In the genomic region with DNA sequence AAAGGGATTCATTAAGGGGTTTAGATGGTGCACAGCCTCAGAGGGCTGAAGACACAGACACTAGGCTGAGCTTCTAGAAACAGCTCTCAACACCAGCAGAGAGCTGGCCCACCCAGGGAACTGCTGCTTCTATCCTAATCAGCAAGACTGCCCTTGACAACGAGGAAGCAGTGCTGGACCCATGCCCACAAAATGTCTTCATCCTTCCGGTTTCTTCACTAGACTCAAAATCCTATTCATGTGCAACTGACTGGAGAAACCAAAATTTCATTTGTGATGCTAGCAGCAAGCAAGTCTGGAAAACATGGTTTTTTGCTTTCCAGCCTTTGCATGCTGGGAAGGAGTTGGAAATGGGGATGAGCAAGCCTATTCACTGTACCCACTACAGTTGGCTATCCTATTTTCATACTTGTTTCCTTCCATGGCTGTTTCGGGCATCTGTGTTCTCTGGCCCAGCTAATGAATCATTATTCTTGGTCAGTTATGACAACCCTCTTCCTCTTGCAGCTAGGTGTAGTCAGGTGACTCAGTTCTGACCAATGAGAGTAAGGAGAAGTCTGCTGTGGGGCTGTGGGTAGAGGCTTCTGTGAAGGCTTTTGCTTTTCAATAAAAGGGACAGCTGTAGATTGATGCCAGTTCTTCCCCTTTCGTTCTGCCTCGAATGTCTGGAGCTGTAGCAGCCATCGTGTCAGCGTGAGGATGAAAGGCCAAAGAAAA, we compare ENCODE assay signal across 9 cellular contexts. TPM values are rescaled to one million over a fixed set of nuclear protein-coding genes. Genes with fewer than 3 reads are reported as not detected.
DNase-seq lines count a peak whose midpoint lies in the region; ATAC-seq and TF ChIP-seq lines count a peak whose summit lies in the region.
"Had no signal": no experiment of that assay in that cellular context is flagged by ENCODE, and none has a peak within 500 bp of the region (broad histone marks: within the 10 kb centered on the region; RNA-seq: fewer than 3 reads in every experiment).

No MANE protein-coding gene starts in this region.

- H3K9me3 ChIP-seq in fibroblast of lung (ENCODE audit: control insufficient read depth, insufficient read depth, low read depth, low read length) = no peaks in the 10 kb centered on the region
- H3K9me3 ChIP-seq in stomach = no peaks in the 10 kb centered on the region

- no peak overlapping the region for H3K4me3 ChIP-seq in fibroblast of lung (replicated peaks in 1 of 4; ENCODE audit: control extremely low read depth in 1 of 4, insufficient read depth in 1 of 4, low read depth in 3 of 4, low read length in 4 of 4)
- no peak overlapping the region for H3K4me3 ChIP-seq in stomach

- no peak overlapping the region for H3K9ac ChIP-seq in fibroblast of lung (ENCODE audit: insufficient read depth, low read length)

- H3K27me3 ChIP-seq in fibroblast of lung (ENCODE audit: control insufficient read depth, insufficient read depth, low read length) (no peaks in the 10 kb centered on the region), stomach (peaks cover 0 to 6% (median 0%) of the 10 kb centered on the region in 3 donors)

- intact Hi-C loops in stomach (cut with DNase I; ENCODE audit: low total_unique reads) = no loop called here

- no peaks in the 10 kb centered on the region for H4K20me1 ChIP-seq in fibroblast of lung (ENCODE audit: control insufficient read depth, extremely low read depth, insufficient read depth, low read length)

- no peak for TF ChIP-seq POLR2A in stomach (IDR thresholded peaks at IDR 0.05)

- DNase-seq in NCI-H345 (lab: John Stamatoyannopoulos, UW) = peak; percentile 72
- DNase-seq in NCI-H345 treated with DMSO at 0.1 percent for 48 hours (lab: John Stamatoyannopoulos, UW; ENCODE audit: unreplicated experiment) = no peak
- DNase-seq in OCI-M1 (lab: John Stamatoyannopoulos, UW) = peak; percentile 54
- DNase-seq in fibroblast of lung (ENCODE audit: low read depth in 2 of 2) = peak; percentile 37 to 56
- DNase-seq in stomach = peak; percentile 62
- DNase-seq in GM19240 (ENCODE audit: insufficient read length, low spot score) = no peak
- no peak for DNase-seq in stimulated activated CD4-positive, alpha-beta T cell treated with anti-CD3 and anti-CD28 coated beads, Interleukin-4, amount 100 ng/mL, for 4 hours

- no peak overlapping the region for H3K27ac ChIP-seq in fibroblast of lung (ENCODE audit: insufficient read depth, low read length)
- H3K27ac ChIP-seq in stomach = peak overlapping the region in 2 of 5 donors; percentile 22 to 58

- peak overlapping the region; percentile 33 for H2AFZ ChIP-seq in fibroblast of lung (ENCODE audit: low read length)

- H3K4me1 ChIP-seq in fibroblast of lung (ENCODE audit: control insufficient read depth, extremely low read depth, insufficient read depth, low read length) (peaks cover 3% of the 10 kb centered on the region), stomach (peaks cover 0 to 14% (median 3%) of the 10 kb centered on the region in 4 donors)

- no peak overlapping the region for H3K4me2 ChIP-seq in fibroblast of lung (ENCODE audit: extremely low read depth, insufficient read depth, low read length)

- no peak for TF ChIP-seq CTCF in fibroblast of lung (conservative IDR thresholded peaks at IDR 0.05 in 1 of 2, IDR thresholded peaks at IDR 0.05 in 1 of 2; ENCODE audit: low read depth in 1 of 2, low read length in 2 of 2)
- TF ChIP-seq CTCF in stomach (IDR thresholded peaks at IDR 0.05) = no peak

- TF ChIP-seq EP300 in stomach (IDR thresholded peaks at IDR 0.05) = no peak

- peak; percentile 91 for ATAC-seq in HG03039 (IDR thresholded peaks at IDR 0.05; ENCODE audit: unreplicated experiment)

- H3K36me3 ChIP-seq in fibroblast of lung (ENCODE audit: control insufficient read depth, insufficient read depth, low read length) (no peaks in the 10 kb centered on the region), stomach (no peaks in the 10 kb centered on the region)

- no peaks in the 10 kb centered on the region for H3K79me2 ChIP-seq in fibroblast of lung (ENCODE audit: control insufficient read depth, insufficient read depth, low read length)

- WGBS in stomach, 5 donors = 49 to 58% (median 56%) methylated on average over 7 of the region's 7 CpGs

RNA-seq across cellular contexts. Expression of a gene that starts 14.6 kb away (rescaled TPM):
- not detected in 2 replicates for total RNA-seq in fibroblast of lung
- polyA plus RNA-seq in fibroblast of lung = not detected in 2 replicates
- not detected in 2 replicates for polyA plus RNA-seq in fibroblast of lung (2012)
- polyA minus RNA-seq in fibroblast of lung (ENCODE audit: low replicate concordance) = not detected in 2 replicates
- 100 to 1,000 TPM in 1 of 5 donors, 1 to 10 TPM in 1, under 1 TPM in 2, not detected in 1; 0.55 to 130 (median 5.2) TPM for total RNA-seq in stomach
- 1 to 10 TPM in 2 of 3 donors, under 1 TPM in 1; 0.76 to 5.7 (median 1.6) TPM for polyA plus RNA-seq in stomach
- polyA plus RNA-seq: AG04450 had no signal

RNA-seq across cellular contexts. Expression of a gene that starts 33.0 kb away (rescaled TPM):
- total RNA-seq in fibroblast of lung = not detected in 2 replicates
- not detected in 2 replicates for polyA plus RNA-seq in fibroblast of lung
- polyA plus RNA-seq in fibroblast of lung (2012) = not detected in 2 replicates
- polyA minus RNA-seq in fibroblast of lung (ENCODE audit: low replicate concordance) = not detected in 2 replicates
- not detected for total RNA-seq in stomach
- not detected for polyA plus RNA-seq in stomach
- polyA plus RNA-seq: AG04450 had no signal

Comparison
In these comparisons a context has a peak if more than half of its experiments do, and no peak if none do; other contexts are left out.
1. DNase-seq: peak in NCI-H345 (single experiment), OCI-M1 (single experiment), fibroblast of lung (2 of 2) and stomach (single experiment); none in NCI-H345 treated with DMSO at 0.1 percent for 48 hours (single experiment), GM19240 (single experiment) and stimulated activated CD4-positive, alpha-beta T cell treated with anti-CD3 and anti-CD28 coated beads, Interleukin-4, amount 100 ng/mL, for 4 hours (0 of 2).